In the genomic region with DNA sequence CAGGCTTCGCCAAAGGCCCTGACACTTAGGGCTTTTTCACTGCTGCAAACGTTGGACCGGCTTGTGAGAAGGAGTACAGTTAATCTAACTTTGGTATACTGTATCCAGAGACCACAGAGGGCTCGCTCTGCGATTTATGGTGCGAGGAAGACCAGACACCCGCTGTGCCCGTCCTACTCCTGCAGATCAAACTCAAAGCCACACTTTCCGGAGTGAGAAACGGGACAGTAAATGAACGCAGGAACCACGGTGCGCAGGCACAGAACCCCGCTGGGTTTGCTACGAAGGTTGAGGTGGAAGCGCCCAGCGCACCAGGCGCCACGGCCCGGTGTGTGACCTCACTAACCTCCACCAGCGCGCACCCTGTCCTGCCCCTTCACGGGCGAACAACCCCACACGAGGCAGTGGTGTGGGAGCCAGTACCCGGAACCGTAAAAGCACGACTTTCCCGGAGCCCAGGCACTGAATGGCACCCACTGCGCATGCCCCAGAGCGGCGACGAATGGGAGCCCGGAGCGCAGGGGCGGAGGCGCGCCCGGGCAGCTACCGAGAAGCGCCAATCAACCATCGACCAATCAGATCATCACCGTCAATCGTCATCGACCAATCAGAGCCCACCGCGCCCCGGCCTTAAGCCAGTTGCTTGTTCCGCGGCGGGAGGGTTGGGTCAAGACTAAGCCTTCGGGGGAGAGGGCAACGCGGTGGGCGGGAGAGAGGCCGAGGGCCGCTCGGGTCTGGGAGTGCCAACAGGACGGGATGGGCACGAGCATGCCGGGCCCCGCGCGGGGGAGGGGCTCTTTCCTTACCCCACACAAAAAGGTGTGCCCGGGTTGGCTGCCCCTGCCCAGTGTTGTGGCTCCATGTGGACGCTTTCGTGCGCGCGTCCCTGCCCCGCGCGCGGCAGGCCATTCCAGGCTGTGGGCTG, we compare ENCODE assay signal across 8 cellular contexts. TPM values are rescaled to one million over a fixed set of nuclear protein-coding genes. Genes with fewer than 3 reads are reported as not detected.
A peak's percentile ranks its signal among the peaks of the same experiment; 100 is the strongest.
DNase-seq lines count a peak whose midpoint lies in the region; ATAC-seq and TF ChIP-seq lines count a peak whose summit lies in the region.

No MANE protein-coding gene starts in this region.

- H3K79me1 ChIP-seq in mesendoderm (ENCODE audit: low read length) = no peaks in the 10 kb centered on the region

- no peak overlapping the region for H3K23ac ChIP-seq in mesendoderm (ENCODE audit: low read length)

- H3K27ac ChIP-seq in endodermal cell (ENCODE audit: low read depth, low read length) (no peak overlapping the region), mesendoderm (ENCODE audit: low read depth, low read length) (no peak overlapping the region)

- no peak overlapping the region for H2AK5ac ChIP-seq in mesendoderm (ENCODE audit: low read length)

- H3K27me3 ChIP-seq in endodermal cell (ENCODE audit: control insufficient read depth, insufficient read depth, low read length, poor library complexity, severe bottlenecking) = no peaks in the 10 kb centered on the region
- no peaks in the 10 kb centered on the region for H3K27me3 ChIP-seq in mesendoderm (ENCODE audit: insufficient read depth, low read length, poor library complexity)

- peaks cover 49% of the 10 kb centered on the region for H3K9me3 Mint-ChIP-seq in endodermal cell

- peak overlapping the region; percentile 91 for H3K27ac Mint-ChIP-seq in endodermal cell

- H3K56ac ChIP-seq in mesendoderm (ENCODE audit: low read length) = peak overlapping the region; percentile 89

- H4K8ac ChIP-seq in mesendoderm (ENCODE audit: low read depth, low read length) = no peak overlapping the region

- H3K9me3 ChIP-seq in endodermal cell (ENCODE audit: control insufficient read depth, low read length) = no peaks in the 10 kb centered on the region

- no peaks in the 10 kb centered on the region for H3K4me1 Mint-ChIP-seq in endodermal cell

- no peaks in the 10 kb centered on the region for H3K36me3 ChIP-seq in endodermal cell (ENCODE audit: control insufficient read depth, insufficient read depth, low read length)
- H3K36me3 ChIP-seq in mesendoderm (ENCODE audit: control insufficient read depth, insufficient read depth, low read length) = no peaks in the 10 kb centered on the region

- H2BK120ac ChIP-seq in mesendoderm (ENCODE audit: low read depth, low read length) = no peak overlapping the region

- H3K4me1 ChIP-seq in endodermal cell (ENCODE audit: control insufficient read depth, insufficient read depth, low read length) = no peaks in the 10 kb centered on the region
- no peaks in the 10 kb centered on the region for H3K4me1 ChIP-seq in mesendoderm (ENCODE audit: control insufficient read depth, low read depth, low read length)

- DNase-seq in COR-L47 (lab: John Stamatoyannopoulos, UW) (peak; percentile 84), HT1080 (ENCODE audit: low read depth) (peak; percentile 92), NOMO-1 (lab: John Stamatoyannopoulos, UW; ENCODE audit: unreplicated experiment in 2 of 2) (peak; percentile 85 to 87), endodermal cell (peak; percentile 96), mesendoderm (peak; percentile 96)
- DNase-seq in activated CD8-positive, alpha-beta memory T cell treated with anti-CD3 and anti-CD28 coated beads for 48 hours (ENCODE audit: low read depth in 2 of 3, low spot score in 2 of 3) = peak; percentile 62 to 78 (median 74)
- peak; percentile 75 for DNase-seq in stimulated activated CD8-positive, alpha-beta memory T cell treated with anti-CD3 and anti-CD28 coated beads, Interleukin-12 subunit alpha, Interleukin-12 subunit beta, amount 100 ng/mL, for 4 hours (ENCODE audit: low read depth)

- H3K4me3 ChIP-seq in endodermal cell (ENCODE audit: low read length) (peak overlapping the region; percentile 82), mesendoderm (ENCODE audit: low read length) (peak overlapping the region; percentile 77)

- WGBS in endodermal cell (ENCODE audit: insufficient coverage in 1 of 2, insufficient read length in 1 of 2), 2 experiments = 1 to 5% methylated on average over 4 to 72 of the region's 74 CpGs
- no CpG with 5 or more reads among the region's 74 CpGs for WGBS in mesendoderm (ENCODE audit: extremely low coverage, insufficient coverage, low lambda C conversion rate)

- H3K79me2 ChIP-seq in mesendoderm (ENCODE audit: control insufficient read depth, insufficient read depth, low read length) = no peaks in the 10 kb centered on the region

- TF ChIP-seq CTCF in endodermal cell (conservative IDR thresholded peaks at IDR 0.05) = no peak

- no peak overlapping the region for H2BK15ac ChIP-seq in mesendoderm (replicated peaks; ENCODE audit: low read depth)

- H3K4me3 Mint-ChIP-seq in endodermal cell = peak overlapping the region; percentile 77

- H4K5ac ChIP-seq in mesendoderm (ENCODE audit: low read length) = no peak overlapping the region

- H3K9ac ChIP-seq in endodermal cell (ENCODE audit: extremely low read depth, low read length, poor library complexity, severe bottlenecking) = peak overlapping the region; percentile 28
- peak overlapping the region; percentile 76 for H3K9ac ChIP-seq in mesendoderm (ENCODE audit: low read length)

- H3K36me3 Mint-ChIP-seq in endodermal cell (ENCODE audit: low read depth) = peaks cover 2% of the 10 kb centered on the region

- ATAC-seq in GM21367 (IDR thresholded peaks at IDR 0.05; ENCODE audit: unreplicated experiment) = peak; percentile 94

- H3K27me3 Mint-ChIP-seq in endodermal cell (ENCODE audit: insufficient read depth) = no peaks in the 10 kb centered on the region

- H3K18ac ChIP-seq in mesendoderm (ENCODE audit: low read length) = no peak overlapping the region

- H2BK5ac ChIP-seq in mesendoderm (ENCODE audit: low read length) = no peak overlapping the region

- H3K4ac ChIP-seq in mesendoderm (ENCODE audit: low read depth, low read length) = no peak overlapping the region

- peak overlapping the region; percentile 65 for H3K4me2 ChIP-seq in mesendoderm (ENCODE audit: low read length)

RNA-seq across cellular contexts. Expression of a gene that starts 21.3 kb away (rescaled TPM):
- total RNA-seq in HT1080 (2014; rRNA removed; shearing (Covaris generic)) = 40.7 and 45.2 TPM in 2 replicates
- polyA plus RNA-seq in HT1080 (2015; cell fraction: cytosol; rRNA removed) = 54.3 and 55.5 TPM in 2 replicates
- polyA plus RNA-seq in HT1080 (2015; cell fraction: nucleus; rRNA removed) = 131 and 133 TPM in 2 replicates
- total RNA-seq in endodermal cell = 10 to 100 TPM; 29.8 to 42.5 TPM
- polyA plus RNA-seq in endodermal cell (2013, experiment 1 of 2) = 32.4 TPM
- polyA plus RNA-seq in endodermal cell (2013, experiment 2 of 2) = 28.0 TPM
- polyA plus RNA-seq in mesendoderm (2013, experiment 1 of 2) = 26.2 TPM
- 25.9 TPM for polyA plus RNA-seq in mesendoderm (2013, experiment 2 of 2)

RNA-seq across cellular contexts. Expression of a gene that starts 22.6 kb away (rescaled TPM):
- total RNA-seq in HT1080 (2014; rRNA removed; shearing (Covaris generic)) = 27.6 and 30.2 TPM in 2 replicates
- 23.5 and 23.6 TPM in 2 replicates for polyA plus RNA-seq in HT1080 (2015; cell fraction: cytosol; rRNA removed)
- 30.7 and 31.7 TPM in 2 replicates for polyA plus RNA-seq in HT1080 (2015; cell fraction: nucleus; rRNA removed)
- total RNA-seq in endodermal cell = 10 to 100 TPM; 17.9 to 23.7 TPM
- 25.1 TPM for polyA plus RNA-seq in endodermal cell (2013, experiment 1 of 2)
- 23.2 TPM for polyA plus RNA-seq in endodermal cell (2013, experiment 2 of 2)
- 12.7 TPM for polyA plus RNA-seq in mesendoderm (2013, experiment 1 of 2)
- polyA plus RNA-seq in mesendoderm (2013, experiment 2 of 2) = 13.2 TPM

RNA-seq across cellular contexts. Expression of a gene that starts 27.2 kb away (rescaled TPM):
- 8.6 and 22.1 TPM in 2 replicates for total RNA-seq in HT1080 (2014; rRNA removed; shearing (Covaris generic))
- polyA plus RNA-seq in HT1080 (2015; cell fraction: cytosol; rRNA removed) = 54.9 and 58.3 TPM in 2 replicates
- polyA plus RNA-seq in HT1080 (2015; cell fraction: nucleus; rRNA removed) = 26.9 and 30.6 TPM in 2 replicates
- 10 to 100 TPM in 1 of 2 donors, 1 to 10 TPM in 1; 8.2 to 15.7 TPM for total RNA-seq in endodermal cell
- 35.7 TPM for polyA plus RNA-seq in endodermal cell (2013, experiment 1 of 2)
- 34.4 TPM for polyA plus RNA-seq in endodermal cell (2013, experiment 2 of 2)
- polyA plus RNA-seq in mesendoderm (2013, experiment 1 of 2) = 11.3 TPM
- 10.4 TPM for polyA plus RNA-seq in mesendoderm (2013, experiment 2 of 2)

RNA-seq across cellular contexts. Expression of a gene that starts 42.2 kb away (rescaled TPM):
- total RNA-seq in HT1080 (2014; rRNA removed; shearing (Covaris generic)) = 0.14 TPM in 1 of 2 replicates, not detected in the other
- 0.22 and 0.32 TPM in 2 replicates for polyA plus RNA-seq in HT1080 (2015; cell fraction: cytosol; rRNA removed)
- polyA plus RNA-seq in HT1080 (2015; cell fraction: nucleus; rRNA removed) = 0.49 and 0.65 TPM in 2 replicates
- total RNA-seq in endodermal cell = 10 to 100 TPM; 13.4 to 13.5 TPM
- 9.6 TPM for polyA plus RNA-seq in endodermal cell (2013, experiment 1 of 2)
- polyA plus RNA-seq in endodermal cell (2013, experiment 2 of 2) = 7.7 TPM
- polyA plus RNA-seq in mesendoderm (2013, experiment 1 of 2) = 10.5 TPM
- 10.8 TPM for polyA plus RNA-seq in mesendoderm (2013, experiment 2 of 2)

RNA-seq across cellular contexts. Expression of a gene that starts 57.8 kb away (rescaled TPM):
- total RNA-seq in HT1080 (2014; rRNA removed; shearing (Covaris generic)) = 52.6 and 65.8 TPM in 2 replicates
- 52.5 and 65.3 TPM in 2 replicates for polyA plus RNA-seq in HT1080 (2015; cell fraction: cytosol; rRNA removed)
- 45.4 and 52.9 TPM in 2 replicates for polyA plus RNA-seq in HT1080 (2015; cell fraction: nucleus; rRNA removed)
- total RNA-seq in endodermal cell = 10 to 100 TPM; 33.2 to 34.4 TPM
- polyA plus RNA-seq in endodermal cell (2013, experiment 1 of 2) = 19.6 TPM
- polyA plus RNA-seq in endodermal cell (2013, experiment 2 of 2) = 19.1 TPM
- 28.5 TPM for polyA plus RNA-seq in mesendoderm (2013, experiment 1 of 2)
- polyA plus RNA-seq in mesendoderm (2013, experiment 2 of 2) = 28.8 TPM
